Comparison of ENCODE assay signal across 8 cellular contexts in the genomic region with DNA sequence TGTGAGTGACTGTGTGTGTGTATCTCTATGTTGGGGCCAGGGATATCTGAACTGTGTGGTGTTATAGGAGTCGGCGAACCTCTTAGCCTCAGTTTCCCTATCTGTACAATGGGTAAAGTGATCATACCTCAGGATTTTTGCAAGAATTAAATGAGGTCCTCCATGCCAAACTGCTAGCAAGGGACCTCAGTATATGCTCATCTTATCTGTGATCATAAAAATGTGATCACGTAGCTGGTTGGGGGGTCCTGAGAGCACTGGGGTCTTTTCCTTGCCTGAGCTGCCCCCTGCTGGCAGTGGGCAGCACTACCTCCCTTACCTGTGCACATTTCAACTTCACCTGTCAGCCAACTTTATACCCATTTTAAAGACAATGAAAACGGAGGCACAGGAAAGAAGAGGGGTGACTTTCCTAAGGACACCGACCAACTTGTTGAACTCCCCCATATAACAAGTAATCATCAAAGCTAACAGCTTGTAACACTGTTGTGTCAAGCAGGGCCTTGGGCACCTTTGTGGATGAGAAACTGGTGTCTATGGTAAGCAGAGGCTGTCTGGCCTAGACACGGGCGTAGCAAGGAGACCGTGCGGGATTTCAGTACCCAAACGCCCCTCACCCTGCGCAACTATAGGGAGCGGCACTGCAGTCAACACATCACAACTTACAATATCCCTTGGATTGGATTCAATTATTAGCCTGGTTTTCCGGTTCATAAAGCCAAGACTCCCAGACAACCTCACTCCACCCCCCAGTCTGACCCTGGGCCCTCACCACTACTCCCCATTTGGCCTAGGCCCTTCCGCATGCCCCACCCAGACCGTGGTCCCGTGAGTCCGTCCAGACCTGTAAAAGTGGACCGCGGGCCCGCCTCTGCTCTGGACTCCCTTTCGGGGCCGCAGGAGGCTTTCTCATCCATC. TPM values are rescaled to one million over a fixed set of nuclear protein-coding genes. Genes with fewer than 3 reads are reported as not detected.
DNase-seq lines count a peak whose midpoint lies in the region; ATAC-seq and TF ChIP-seq lines count a peak whose summit lies in the region.

No MANE protein-coding gene starts in this region.

- TF ChIP-seq CTCF in osteoblast (IDR thresholded peaks at IDR 0.05; ENCODE audit: extremely low read depth, low read depth, low read length), result peak; percentile 82

- ATAC-seq in activated CD4-positive, alpha-beta T cell treated with anti-CD3 and anti-CD28 coated beads for 36 hours, result no peak
- ATAC-seq in activated T-cell treated with anti-CD3 and anti-CD28 coated beads, Interleukin-2, amount 50 U/mL, for 4 hours, result no peak
- ATAC-seq in GM19023 (IDR thresholded peaks at IDR 0.05; ENCODE audit: unreplicated experiment) (no peak), GM18858 (IDR thresholded peaks at IDR 0.05; ENCODE audit: unreplicated experiment) (no peak)

- peaks cover 3% of the 10 kb centered on the region for H3K36me3 Mint-ChIP-seq in activated CD4-positive, alpha-beta T cell treated with anti-CD3 and anti-CD28 coated beads for 36 hours (ENCODE audit: low read depth)
- H3K36me3 Mint-ChIP-seq in activated T-cell treated with anti-CD3 and anti-CD28 coated beads, Interleukin-2, amount 50 U/mL, for 4 hours (ENCODE audit: insufficient read depth), result peaks cover 4% of the 10 kb centered on the region

- peaks cover 12% of the 10 kb centered on the region for H3K4me1 ChIP-seq in osteoblast (ENCODE audit: insufficient read depth, low read length)

- CTCF ChIA-PET in activated CD4-positive, alpha-beta T cell treated with anti-CD3 and anti-CD28 coated beads for 36 hours (lab: Charles Lee), result interaction anchor here (0.6 to 4.2 kb wide), 12 partner anchors 11 to 277 kb away, joined by 3 to 37 read pairs (median 3); a partner anchor contains a TSS

- H3K27me3 Mint-ChIP-seq in activated CD4-positive, alpha-beta T cell treated with anti-CD3 and anti-CD28 coated beads for 36 hours, result no peaks in the 10 kb centered on the region
- H3K27me3 Mint-ChIP-seq in activated T-cell treated with anti-CD3 and anti-CD28 coated beads, Interleukin-2, amount 50 U/mL, for 4 hours (ENCODE audit: low read depth), result no peaks in the 10 kb centered on the region

- H3K36me3 ChIP-seq in osteoblast (ENCODE audit: insufficient read depth, low read length), result peaks cover 11% of the 10 kb centered on the region

- peak overlapping the region; percentile 95 for H3K27ac ChIP-seq in osteoblast (ENCODE audit: low read depth, low read length)

- peak overlapping the region; percentile 95 for H2AFZ ChIP-seq in osteoblast (ENCODE audit: low read length)

- DNase-seq in activated CD4-positive, alpha-beta T cell treated with anti-CD3 and anti-CD28 coated beads for 36 hours, result peak; percentile 51
- no peak for DNase-seq in activated CD4-positive, alpha-beta T cell treated with anti-CD3 and anti-CD28 coated beads for 1 hour
- DNase-seq in NCI-H146 treated with DMSO at 0.1 percent for 48 hours (lab: John Stamatoyannopoulos, UW; ENCODE audit: unreplicated experiment), result peak; percentile 36
- peak; percentile 27 for DNase-seq in activated T-cell treated with anti-CD3 and anti-CD28 coated beads, Interleukin-2, amount 50 U/mL, for 4 hours
- peak; percentile 24 for DNase-seq in foreskin melanocyte
- peak; percentile 87 for DNase-seq in osteoblast (ENCODE audit: insufficient read length, low spot score, missing footprints)

- peaks cover 16% of the 10 kb centered on the region for H3K79me2 ChIP-seq in osteoblast (ENCODE audit: insufficient read depth, low read length)

- peaks cover 18% of the 10 kb centered on the region for H3K4me1 Mint-ChIP-seq in activated CD4-positive, alpha-beta T cell treated with anti-CD3 and anti-CD28 coated beads for 36 hours
- H3K4me1 Mint-ChIP-seq in activated T-cell treated with anti-CD3 and anti-CD28 coated beads, Interleukin-2, amount 50 U/mL, for 4 hours (ENCODE audit: low read depth), result peaks cover 16% of the 10 kb centered on the region

- intact Hi-C loops in activated CD4-positive, alpha-beta T cell treated with anti-CD3 and anti-CD28 coated beads for 36 hours (cut with DNase I, micrococcal nuclease), result loop anchor here in 1 of 2 experiments (2.0 kb wide), 1 partner anchor 48 kb away; no protein-coding TSS in a partner anchor

- peaks cover 19% of the 10 kb centered on the region for H4K20me1 ChIP-seq in osteoblast (ENCODE audit: insufficient read depth, low read length)

- H3K4me2 ChIP-seq in osteoblast (ENCODE audit: insufficient read depth, low read length), result peak overlapping the region; percentile 91

- POLR2A ChIA-PET in activated CD4-positive, alpha-beta T cell treated with anti-CD3 and anti-CD28 coated beads for 36 hours (lab: Charles Lee), result interaction anchor here (2.0 kb wide), 1 partner anchor 13 kb away, joined by 14 read pairs; a partner anchor contains a TSS

- H3K27me3 ChIP-seq in osteoblast (ENCODE audit: insufficient read depth, low read length), result no peaks in the 10 kb centered on the region

- H3K9me3 ChIP-seq in osteoblast (ENCODE audit: low read depth, low read length), result no peaks in the 10 kb centered on the region

- peak overlapping the region; percentile 98 for H3K4me3 ChIP-seq in osteoblast (ENCODE audit: insufficient read depth, low read length)

- peak overlapping the region; percentile 90 for H3K4me3 Mint-ChIP-seq in activated CD4-positive, alpha-beta T cell treated with anti-CD3 and anti-CD28 coated beads for 36 hours
- peak overlapping the region; percentile 88 for H3K4me3 Mint-ChIP-seq in activated T-cell treated with anti-CD3 and anti-CD28 coated beads, Interleukin-2, amount 50 U/mL, for 4 hours

- peak overlapping the region; percentile 86 for H3K27ac Mint-ChIP-seq in activated CD4-positive, alpha-beta T cell treated with anti-CD3 and anti-CD28 coated beads for 36 hours

- H3K9me3 Mint-ChIP-seq in activated CD4-positive, alpha-beta T cell treated with anti-CD3 and anti-CD28 coated beads for 36 hours (ENCODE audit: low read depth), result no peaks in the 10 kb centered on the region
- no peaks in the 10 kb centered on the region for H3K9me3 Mint-ChIP-seq in activated T-cell treated with anti-CD3 and anti-CD28 coated beads, Interleukin-2, amount 50 U/mL, for 4 hours

RNA-seq across cellular contexts. Expression of a gene that starts 1.2 kb away (rescaled TPM):
- total RNA-seq in activated CD4-positive, alpha-beta T cell treated with anti-CD3 and anti-CD28 coated beads for 36 hours, result 10 to 100 TPM; 87.1 to 91.9 TPM
- total RNA-seq in activated T-cell treated with anti-CD3 and anti-CD28 coated beads, Interleukin-2, amount 50 U/mL, for 4 hours, result 100 to 1,000 TPM; 123 to 142 (median 132) TPM
- total RNA-seq in osteoblast, result 35.8 and 36.5 TPM in 2 replicates

RNA-seq across cellular contexts. Expression of a gene that starts 12.4 kb away (rescaled TPM):
- total RNA-seq in activated CD4-positive, alpha-beta T cell treated with anti-CD3 and anti-CD28 coated beads for 36 hours, result 1 to 10 TPM; 5.7 to 7.0 TPM
- 1 to 10 TPM; 4.9 to 8.5 (median 7.8) TPM for total RNA-seq in activated T-cell treated with anti-CD3 and anti-CD28 coated beads, Interleukin-2, amount 50 U/mL, for 4 hours
- 18.9 and 19.2 TPM in 2 replicates for total RNA-seq in osteoblast

RNA-seq across cellular contexts. Expression of a gene that starts 31.4 kb away (rescaled TPM):
- 10 to 100 TPM in 1 of 2 experiments, 1 to 10 TPM in 1; 9.4 to 10.7 TPM for total RNA-seq in activated CD4-positive, alpha-beta T cell treated with anti-CD3 and anti-CD28 coated beads for 36 hours
- 10 to 100 TPM; 13.1 to 13.8 (median 13.6) TPM for total RNA-seq in activated T-cell treated with anti-CD3 and anti-CD28 coated beads, Interleukin-2, amount 50 U/mL, for 4 hours
- 39.2 and 43.8 TPM in 2 replicates for total RNA-seq in osteoblast

RNA-seq across cellular contexts. Expression of a gene that starts 40.4 kb away (rescaled TPM):
- 100 to 1,000 TPM; 115 to 120 TPM for total RNA-seq in activated CD4-positive, alpha-beta T cell treated with anti-CD3 and anti-CD28 coated beads for 36 hours
- total RNA-seq in activated T-cell treated with anti-CD3 and anti-CD28 coated beads, Interleukin-2, amount 50 U/mL, for 4 hours, result 100 to 1,000 TPM; 124 to 141 (median 129) TPM
- 31.5 and 33.3 TPM in 2 replicates for total RNA-seq in osteoblast

RNA-seq across cellular contexts. Expression of a gene that starts 58.2 kb away (rescaled TPM):
- under 1 TPM; 0.07 TPM for total RNA-seq in activated CD4-positive, alpha-beta T cell treated with anti-CD3 and anti-CD28 coated beads for 36 hours
- not detected for total RNA-seq in activated T-cell treated with anti-CD3 and anti-CD28 coated beads, Interleukin-2, amount 50 U/mL, for 4 hours
- total RNA-seq in osteoblast, result 0.36 TPM in 1 of 2 replicates, not detected in the other
